Comparison of ENCODE assay signal across 8 cellular contexts in genomic region chr18:2846241-2846637, GRCh38. TPM values are rescaled to one million over a fixed set of nuclear protein-coding genes. Genes with fewer than 3 reads are reported as not detected.
DNase-seq lines count a peak whose midpoint lies in the region; ATAC-seq, FAIRE-seq and TF ChIP-seq lines count a peak whose summit lies in the region.

No MANE protein-coding gene starts in this region.

- peak overlapping the region; percentile 19 for H3K27ac ChIP-seq in astrocyte (ENCODE audit: low read depth, low read length)
- no peak overlapping the region for H3K27ac ChIP-seq in kidney (ENCODE audit: low read depth in 2 of 2, low read length in 2 of 2)
- H3K27ac ChIP-seq in thymus (ENCODE audit: low read depth): peak overlapping the region; percentile 66

- TF ChIP-seq CTCF in astrocyte (IDR thresholded peaks at IDR 0.05; ENCODE audit: insufficient read depth, low read depth, low read length) (no peak), kidney (IDR thresholded peaks at IDR 0.05; ENCODE audit: borderline replicate concordance, extremely low read depth, insufficient read depth) (no peak)

- H3K27me3 ChIP-seq in astrocyte (ENCODE audit: insufficient read depth, low read length) (peaks cover 26% of the 10 kb centered on the region), thymus (ENCODE audit: control insufficient read depth, insufficient read depth) (peaks cover 42% of the 10 kb centered on the region)

- intact Hi-C loops in kidney (cut with DNase I): no loop called here

- H3K9me3 ChIP-seq in astrocyte (ENCODE audit: insufficient read depth, low read depth, low read length): no peaks in the 10 kb centered on the region
- no peaks in the 10 kb centered on the region for H3K9me3 ChIP-seq in kidney (ENCODE audit: control insufficient read depth in 1 of 2, low read length in 2 of 2)
- H3K9me3 ChIP-seq in thymus (ENCODE audit: control insufficient read depth): no peaks in the 10 kb centered on the region

- peak overlapping the region; percentile 77 for H3K27ac Mint-ChIP-seq in astrocyte (ENCODE audit: unreplicated experiment)

- H3K9me3 Mint-ChIP-seq in astrocyte (ENCODE audit: unreplicated experiment): no peaks in the 10 kb centered on the region

- H3K4me1 ChIP-seq in astrocyte (ENCODE audit: insufficient read depth, low read length) (peaks cover 6% of the 10 kb centered on the region), kidney (ENCODE audit: control insufficient read depth in 1 of 2, insufficient read depth in 1 of 2, low read depth in 1 of 2, low read length in 2 of 2) (peaks cover 0 to 4% of the 10 kb centered on the region in 2 donors), thymus (ENCODE audit: control insufficient read depth, insufficient read depth, low read length) (no peaks in the 10 kb centered on the region)

- peak overlapping the region; percentile 88 for H3K4me3 Mint-ChIP-seq in astrocyte (ENCODE audit: unreplicated experiment)

- H3K4me3 ChIP-seq in astrocyte (ENCODE audit: insufficient read depth, low read depth, low read length) (peak overlapping the region; percentile 56), kidney (ENCODE audit: low read length in 2 of 2) (peak overlapping the region; percentile 38 to 39), thymus (ENCODE audit: low read length) (peak overlapping the region; percentile 43)

- WGBS in thymus: 1% methylated on average over 16 of the region's 16 CpGs

- H3K79me2 ChIP-seq in astrocyte (ENCODE audit: insufficient read depth, low read length): no peaks in the 10 kb centered on the region

- H3K4me1 Mint-ChIP-seq in astrocyte (ENCODE audit: low read depth, unreplicated experiment): peaks cover 5% of the 10 kb centered on the region

- peak; percentile 56 for DNase-seq in AG20443 (ENCODE audit: low spot score)
- DNase-seq in astrocyte (ENCODE audit: low read depth): no peak
- DNase-seq in kidney: no peak
- DNase-seq in Ammon's horn (ENCODE audit: low spot score): no peak
- DNase-seq in cerebellar nuclear complex (lab: John Stamatoyannopoulos, UW): no peak
- no peak for DNase-seq in SHP77 treated with DMSO at 0.1 percent for 48 hours (lab: John Stamatoyannopoulos, UW)

- H3K27me3 Mint-ChIP-seq in astrocyte (ENCODE audit: low read depth, unreplicated experiment): peaks cover 4% of the 10 kb centered on the region

- peak overlapping the region; percentile 84 for H2AFZ ChIP-seq in astrocyte (ENCODE audit: low read depth, low read length)

- no peaks in the 10 kb centered on the region for H3K36me3 Mint-ChIP-seq in astrocyte (ENCODE audit: low read depth, unreplicated experiment)

- peak overlapping the region; percentile 75 for H3K9ac ChIP-seq in astrocyte (ENCODE audit: low read length)
- no peak overlapping the region for H3K9ac ChIP-seq in kidney (ENCODE audit: low read length in 2 of 2)

- H3K36me3 ChIP-seq in astrocyte (ENCODE audit: insufficient read depth, low read length) (no peaks in the 10 kb centered on the region), kidney (ENCODE audit: control insufficient read depth in 1 of 2, insufficient read depth in 2 of 2, low read length in 2 of 2) (no peaks in the 10 kb centered on the region), thymus (ENCODE audit: control insufficient read depth, insufficient read depth) (no peaks in the 10 kb centered on the region)

- peak; percentile 10 for ATAC-seq in HG02642 (IDR thresholded peaks at IDR 0.05; ENCODE audit: poor library complexity, unreplicated experiment)

- FAIRE-seq in astrocyte (lab: Jason Lieb, UNC) (no peak), kidney (lab: Jason Lieb, UNC) (no peak)

- H4K20me1 ChIP-seq in astrocyte (ENCODE audit: insufficient read depth, low read length): no peaks in the 10 kb centered on the region

- H3K4me2 ChIP-seq in astrocyte (ENCODE audit: low read length): peak overlapping the region; percentile 86

RNA-seq across cellular contexts. Expression of gene EMILIN2, which starts 0.6 kb away (rescaled TPM):
- total RNA-seq in astrocyte (29.6 and 33.4 TPM in 2 replicates), kidney (24.0 TPM)
- polyA plus RNA-seq in kidney (ENCODE audit: insufficient read depth, low read depth, low replicate concordance) (4.3 TPM), thymus (27.2 TPM)

Comparison
In these comparisons a context has a peak if more than half of its experiments do, and no peak if none do; other contexts are left out.
1. H3K27ac ChIP-seq: peak in astrocyte (single experiment) and thymus (single experiment); none in kidney (0 of 2).
2. Peak in every context shown above with its lines, with median percentiles within 50 percentile points of each other: H3K4me3 ChIP-seq.